Comparison of ENCODE assay signal across 17 cellular contexts in genomic region chr2:127101048-127101611, GRCh38. TPM values are rescaled to one million over a fixed set of nuclear protein-coding genes. Genes with fewer than 3 reads are reported as not detected.
A peak's percentile ranks its signal among the peaks of the same experiment; 100 is the strongest.
DNase-seq lines count a peak whose midpoint lies in the region; ATAC-seq and TF ChIP-seq lines count a peak whose summit lies in the region.
"Had no signal": no experiment of that assay in that cellular context is flagged by ENCODE, and none has a peak within 500 bp of the region (broad histone marks: within the 10 kb centered on the region; RNA-seq: fewer than 3 reads in every experiment).

No MANE protein-coding gene starts in this region.

- H3K27me3 Mint-ChIP-seq in chondrocyte (ENCODE audit: low read depth) (no peaks in the 10 kb centered on the region), nephron (ENCODE audit: low read depth) (no peaks in the 10 kb centered on the region)
- H3K27me3 Mint-ChIP-seq: B cell had no signal

- H3K4me1 Mint-ChIP-seq in chondrocyte (ENCODE audit: low read depth) (peaks cover 68% of the 10 kb centered on the region), nephron (peaks cover 82% of the 10 kb centered on the region)
- H3K4me1 Mint-ChIP-seq in stimulated activated effector memory CD8-positive, alpha-beta T cell treated with anti-CD3 and anti-CD28 coated beads, Interleukin-12 subunit alpha, Interleukin-12 subunit beta, amount 100 ng/mL, for 72 hours: peaks cover 6% of the 10 kb centered on the region
- H3K4me1 Mint-ChIP-seq: IgD-negative memory B cell had no signal

- H3K36me3 Mint-ChIP-seq in chondrocyte (ENCODE audit: low read depth) (no peaks in the 10 kb centered on the region), nephron (ENCODE audit: low read depth) (no peaks in the 10 kb centered on the region)
- H3K36me3 Mint-ChIP-seq in stimulated activated effector memory CD8-positive, alpha-beta T cell treated with anti-CD3 and anti-CD28 coated beads, Interleukin-12 subunit alpha, Interleukin-12 subunit beta, amount 100 ng/mL, for 72 hours: no peaks in the 10 kb centered on the region
- H3K36me3 Mint-ChIP-seq: IgD-negative memory B cell, naive B cell had no signal

- H3K4me3 ChIP-seq in PC-9 (no peak overlapping the region), foreskin fibroblast (ENCODE audit: low read depth in 1 of 2, low read length in 2 of 2) (no peak overlapping the region)
- H3K4me3 ChIP-seq: SJCRH30, thoracic aorta had no signal

- DNase-seq in PC-9 (no peak), chondrocyte (ENCODE audit: low spot score) (no peak), NCI-H1436 (lab: John Stamatoyannopoulos, UW) (no peak), foreskin fibroblast (no peak)
- DNase-seq in stimulated activated effector memory CD8-positive, alpha-beta T cell treated with anti-CD3 and anti-CD28 coated beads, Interleukin-12 subunit alpha, Interleukin-12 subunit beta, amount 100 ng/mL, for 72 hours (ENCODE audit: low spot score in 2 of 2): no peak
- DNase-seq in stimulated activated CD4-positive, alpha-beta T cell treated with anti-CD3 and anti-CD28 coated beads, Interleukin-4, amount 100 ng/mL, for 1 hour: no peak
- DNase-seq: activated naive CD4-positive, alpha-beta T cell treated with anti-CD3 and anti-CD28 coated beads, Interleukin-2, amount 50 U/mL, for 16 hours; DMS 273 treated with DMSO at 0.1 percent for 48 hours; effector memory CD8-positive, alpha-beta T cell; naive B cell; SJCRH30; stimulated activated CD4-positive, alpha-beta T cell treated with anti-CD3 and anti-CD28 coated beads, Interleukin-2, amount 100 ng/mL, for 24 hours had no signal

- peak overlapping the region; percentile 65 for H3K27ac ChIP-seq in PC-9
- H3K27ac ChIP-seq: SJCRH30, thoracic aorta had no signal

- TF ChIP-seq CTCF in PC-9 (conservative IDR thresholded peaks at IDR 0.05) (no peak), chondrocyte (IDR thresholded peaks at IDR 0.05) (no peak), nephron (IDR thresholded peaks at IDR 0.05; ENCODE audit: unreplicated experiment in 3 of 3) (no peak), foreskin fibroblast (IDR thresholded peaks at IDR 0.05; ENCODE audit: low read depth, low read length) (no peak)

- CTCF ChIA-PET in PC-9 (lab: Charles Lee): no interaction called here

- H3K4me2 ChIP-seq in PC-9: peak overlapping the region; percentile 69

- POLR2A ChIA-PET in PC-9 (lab: Charles Lee; ENCODE audit: unreplicated experiment): no interaction called here

- peaks cover 96% of the 10 kb centered on the region for H3K79me2 ChIP-seq in PC-9 (ENCODE audit: low read depth)

- no peaks in the 10 kb centered on the region for H3K27me3 ChIP-seq in PC-9 (ENCODE audit: insufficient read depth, low read depth)
- H3K27me3 ChIP-seq: SJCRH30 had no signal

- H3K4me1 ChIP-seq in PC-9 (replicated peaks; ENCODE audit: insufficient read depth): peaks cover 59% of the 10 kb centered on the region

- no peaks in the 10 kb centered on the region for H3K9me2 ChIP-seq in PC-9 (ENCODE audit: insufficient read depth)

- H3K9me3 ChIP-seq in PC-9 (ENCODE audit: insufficient read depth, low read depth): no peaks in the 10 kb centered on the region
- H3K9me3 ChIP-seq: SJCRH30, thoracic aorta had no signal

- H3K36me3 ChIP-seq in PC-9 (ENCODE audit: low read depth): no peaks in the 10 kb centered on the region
- H3K36me3 ChIP-seq: SJCRH30, thoracic aorta had no signal

- no peak for ATAC-seq in stimulated activated effector memory CD8-positive, alpha-beta T cell treated with anti-CD3 and anti-CD28 coated beads, Interleukin-12 subunit alpha, Interleukin-12 subunit beta, amount 100 ng/mL, for 72 hours
- ATAC-seq in GM18907 (IDR thresholded peaks at IDR 0.05; ENCODE audit: unreplicated experiment): no peak
- ATAC-seq: effector memory CD8-positive, alpha-beta T cell had no signal

- H3K9me3 Mint-ChIP-seq in chondrocyte (ENCODE audit: low read depth) (no peaks in the 10 kb centered on the region), nephron (no peaks in the 10 kb centered on the region)
- H3K9me3 Mint-ChIP-seq in stimulated activated effector memory CD8-positive, alpha-beta T cell treated with anti-CD3 and anti-CD28 coated beads, Interleukin-12 subunit alpha, Interleukin-12 subunit beta, amount 100 ng/mL, for 72 hours: no peaks in the 10 kb centered on the region
- H3K9me3 Mint-ChIP-seq: effector memory CD8-positive, alpha-beta T cell; IgD-negative memory B cell; naive B cell had no signal

- H3K4me3 Mint-ChIP-seq in chondrocyte (ENCODE audit: unreplicated experiment) (no peak overlapping the region), nephron (peak overlapping the region in 2 of 3 experiments; percentile 12 to 96)
- H3K4me3 Mint-ChIP-seq in stimulated activated effector memory CD8-positive, alpha-beta T cell treated with anti-CD3 and anti-CD28 coated beads, Interleukin-12 subunit alpha, Interleukin-12 subunit beta, amount 100 ng/mL, for 72 hours: no peak overlapping the region
- H3K4me3 Mint-ChIP-seq: B cell; effector memory CD8-positive, alpha-beta T cell; IgD-negative memory B cell had no signal

- H3F3A ChIP-seq in PC-9 (ENCODE audit: insufficient read depth, low read depth): peaks cover 22% of the 10 kb centered on the region

- 0 out of 2 replicates have a peak, but pooled peaks cover 6% of the 10 kb centered on the region for H4K20me1 ChIP-seq in PC-9 (ENCODE audit: insufficient read depth)

- H2AFZ ChIP-seq in PC-9: no peak overlapping the region

- peak overlapping the region; percentile 42 for H3K27ac Mint-ChIP-seq in chondrocyte (ENCODE audit: unreplicated experiment)
- H3K27ac Mint-ChIP-seq in nephron: peak overlapping the region; percentile 86 to 93 (median 88)
- peak overlapping the region; percentile 5 for H3K27ac Mint-ChIP-seq in stimulated activated effector memory CD8-positive, alpha-beta T cell treated with anti-CD3 and anti-CD28 coated beads, Interleukin-12 subunit alpha, Interleukin-12 subunit beta, amount 100 ng/mL, for 72 hours
- H3K27ac Mint-ChIP-seq: B cell; effector memory CD8-positive, alpha-beta T cell; IgD-negative memory B cell had no signal

- no TSS peak for BruUV-seq in PC-9 (replicated peaks; lab: Mats Ljungman, UMichigan)

- intact Hi-C loops in PC-9 (cut with micrococcal nuclease; ENCODE audit: unreplicated experiment): no loop called here

RNA-seq across cellular contexts. Expression of gene BIN1, which starts 5.8 kb away (rescaled TPM):
- total RNA-seq in PC-9 (2021) (87.5 and 95.6 TPM in 2 replicates), chondrocyte (40.0 to 64.0 TPM (median 63.6 TPM) in 3 replicates)

Comparison
In these comparisons a context has a peak if more than half of its experiments do, and no peak if none do; other contexts are left out.
1. H3K27ac Mint-ChIP-seq: peak in every context shown above with its lines; median percentile 88 in nephron; 42 in chondrocyte; 5 in stimulated activated effector memory CD8-positive, alpha-beta T cell treated with anti-CD3 and anti-CD28 coated beads, Interleukin-12 subunit alpha, Interleukin-12 subunit beta, amount 100 ng/mL, for 72 hours.
2. H3K4me3 Mint-ChIP-seq: peak in nephron (2 of 3); none in chondrocyte (single experiment) and stimulated activated effector memory CD8-positive, alpha-beta T cell treated with anti-CD3 and anti-CD28 coated beads, Interleukin-12 subunit alpha, Interleukin-12 subunit beta, amount 100 ng/mL, for 72 hours (single experiment).